In genomic region chr1:66331641-66332523, GRCh38 we compare ENCODE assay signal across 8 cellular contexts.
DNase-seq lines count a peak whose midpoint lies in the region; ATAC-seq and TF ChIP-seq lines count a peak whose summit lies in the region.

No MANE protein-coding gene starts in this region.

- peak overlapping the region; percentile 97 for H3K4me3 Mint-ChIP-seq in T-helper 1 cell treated with Interleukin-12 subunit alpha and Interleukin-12 subunit beta and Interleukin-4 antibody, amounts not matched to agents 30 μg/mL and 1 μg/mL, for 36 hours

- no peaks in the 10 kb centered on the region for H3K9me3 Mint-ChIP-seq in T-helper 1 cell treated with Interleukin-12 subunit alpha and Interleukin-12 subunit beta and Interleukin-4 antibody, amounts not matched to agents 30 μg/mL and 1 μg/mL, for 36 hours

- TF ChIP-seq CTCF in GM20000 (IDR thresholded peaks at IDR 0.05; ENCODE audit: extremely low read depth, missing control alignments), result no peak

- peak overlapping the region; percentile 96 for H3K27ac Mint-ChIP-seq in T-helper 1 cell treated with Interleukin-12 subunit alpha and Interleukin-12 subunit beta and Interleukin-4 antibody, amounts not matched to agents 30 μg/mL and 1 μg/mL, for 36 hours

- DNase-seq in GDM1 (lab: John Stamatoyannopoulos, UW), result peak; percentile 34
- DNase-seq in central memory CD4-positive, alpha-beta T cell, result peak; percentile 44
- DNase-seq in islet precursor cell, result peak; percentile 93
- peak; percentile 28 for DNase-seq in stimulated activated CD4-positive, alpha-beta T cell treated with anti-CD3 and anti-CD28 coated beads, Interleukin-12 subunit alpha, Interleukin-12 subunit beta, amount 100 ng/mL, for 4 hours
- no peak for DNase-seq in GM20000 (ENCODE audit: low spot score)
- no peak for DNase-seq in NCI-H2196 treated with DMSO at 0.1 percent for 48 hours (lab: John Stamatoyannopoulos, UW; ENCODE audit: unreplicated experiment)

- H3K36me3 Mint-ChIP-seq in T-helper 1 cell treated with Interleukin-12 subunit alpha and Interleukin-12 subunit beta and Interleukin-4 antibody, amounts not matched to agents 30 μg/mL and 1 μg/mL, for 36 hours (ENCODE audit: low read depth), result peaks cover 29% of the 10 kb centered on the region

- H3K4me1 Mint-ChIP-seq in T-helper 1 cell treated with Interleukin-12 subunit alpha and Interleukin-12 subunit beta and Interleukin-4 antibody, amounts not matched to agents 30 μg/mL and 1 μg/mL, for 36 hours (ENCODE audit: low read depth), result peaks cover 50% of the 10 kb centered on the region

- no peaks in the 10 kb centered on the region for H3K27me3 Mint-ChIP-seq in T-helper 1 cell treated with Interleukin-12 subunit alpha and Interleukin-12 subunit beta and Interleukin-4 antibody, amounts not matched to agents 30 μg/mL and 1 μg/mL, for 36 hours (ENCODE audit: low read depth)

- peak; percentile 27 for ATAC-seq in HG02759 (IDR thresholded peaks at IDR 0.05; ENCODE audit: unreplicated experiment)

Comparison
In these comparisons a context has a peak if more than half of its experiments do, and no peak if none do; other contexts are left out.
1. DNase-seq: peak in GDM1 (single experiment), central memory CD4-positive, alpha-beta T cell (single experiment), islet precursor cell (single experiment) and stimulated activated CD4-positive, alpha-beta T cell treated with anti-CD3 and anti-CD28 coated beads, Interleukin-12 subunit alpha, Interleukin-12 subunit beta, amount 100 ng/mL, for 4 hours (single experiment); none in GM20000 (single experiment) and NCI-H2196 treated with DMSO at 0.1 percent for 48 hours (single experiment).